ENCODE assay signal across 17 cellular contexts in the genomic region with DNA sequence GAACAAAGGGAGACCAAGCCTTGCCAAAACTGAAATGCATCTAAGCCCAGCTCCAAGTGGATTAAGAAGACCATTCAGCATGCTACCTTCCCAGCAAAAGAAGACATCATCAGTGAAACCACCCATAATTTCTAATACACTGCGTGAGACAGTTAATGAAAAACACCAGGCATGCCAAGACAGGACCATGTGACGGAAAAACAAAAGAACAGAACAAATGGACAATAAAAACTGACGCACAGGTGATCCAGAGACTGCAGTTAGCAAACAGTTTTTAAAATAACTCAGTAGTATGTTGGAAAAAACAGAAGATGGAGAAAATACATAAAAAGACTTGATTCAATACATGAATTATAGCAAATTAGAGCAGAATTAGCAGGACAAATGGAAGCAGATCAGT. TPM values are rescaled to one million over a fixed set of nuclear protein-coding genes. Genes with fewer than 3 reads are reported as not detected.
DNase-seq lines count a peak whose midpoint lies in the region; ATAC-seq, FAIRE-seq and TF ChIP-seq lines count a peak whose summit lies in the region.
"Had no signal": no experiment of that assay in that cellular context is flagged by ENCODE, and none has a peak within 500 bp of the region (broad histone marks: within the 10 kb centered on the region; RNA-seq: fewer than 3 reads in every experiment).

No MANE protein-coding gene starts in this region.

- H3K4me3 ChIP-seq in IMR-90 (ENCODE audit: insufficient read depth, low read depth, low read length) (no peak overlapping the region), A673 (ENCODE audit: low read depth, low read length, poor library complexity, severe bottlenecking) (no peak overlapping the region)

- peaks cover 49% of the 10 kb centered on the region for H3K36me3 ChIP-seq in IMR-90 (ENCODE audit: control insufficient read depth, insufficient read depth, low read length)
- peaks cover 78% of the 10 kb centered on the region for H3K36me3 ChIP-seq in A673 (ENCODE audit: insufficient read depth, low read length, poor library complexity, severe bottlenecking)

- H2AFZ ChIP-seq in IMR-90 (replicated peaks; ENCODE audit: low read length, poor library complexity), result no peak overlapping the region

- peaks cover 56% of the 10 kb centered on the region for H3K4me1 Mint-ChIP-seq in Calu3 (ENCODE audit: low read depth, unreplicated experiment)
- H3K4me1 Mint-ChIP-seq in naive thymus-derived CD8-positive, alpha-beta T cell, result peaks cover 38 to 87% (median 63%) of the 10 kb centered on the region in 4 donors

- H2AK9ac ChIP-seq in IMR-90 (replicated peaks; ENCODE audit: low read depth, low read length, poor library complexity), result no peak overlapping the region

- H3K27me3 Mint-ChIP-seq in Calu3 (ENCODE audit: unreplicated experiment), result no peaks in the 10 kb centered on the region
- H3K27me3 Mint-ChIP-seq in naive thymus-derived CD8-positive, alpha-beta T cell, result no peaks in the 10 kb centered on the region
- H3K27me3 Mint-ChIP-seq: stimulated activated naive CD8-positive, alpha-beta T cell treated with anti-CD3 and anti-CD28 coated beads, Interleukin-15, amount 100 ng/mL, for 72 hours had no signal

- DNase-seq in Calu3 (no peak), IMR-90 (no peak), dermis blood vessel endothelial cell (peak; percentile 21), HTR-8/SVneo (ENCODE audit: insufficient read length, low spot score) (no peak), A673 (ENCODE audit: low spot score) (no peak)
- DNase-seq in naive thymus-derived CD8-positive, alpha-beta T cell, result no peak
- DNase-seq in stimulated activated naive CD4-positive, alpha-beta T cell (lab: John Stamatoyannopoulos, UW), result no peak
- DNase-seq: activated CD4-positive, alpha-beta T cell treated with anti-CD3 and anti-CD28 coated beads, Interleukin-2, amount 50 U/mL, for 1 hour; activated T-cell treated with anti-CD3 and anti-CD28 coated beads, Interleukin-2, amount 50 U/mL, for 48 hours; effector CD4-positive, alpha-beta T cell; EL; NCI-H1105 treated with DMSO at 0.1 percent for 48 hours; NCI-H2107; NCI-H69; Right ventricle myocardium superior; stimulated activated naive CD8-positive, alpha-beta T cell treated with anti-CD3 and anti-CD28 coated beads, Interleukin-15, amount 100 ng/mL, for 72 hours had no signal

- no peak overlapping the region for H2BK20ac ChIP-seq in IMR-90 (ENCODE audit: low read depth, low read length)

- dilution Hi-C loops in IMR-90 (cut with HindIII; ENCODE audit: low sequenced_read_pairs, unreplicated experiment), result no loop called here

- 0 out of 2 replicates have a peak overlapping the region, but pooled peaks have one; percentile 3 for H3K23ac ChIP-seq in IMR-90 (ENCODE audit: low read depth, low read length)

- no peak overlapping the region for H3K4me3 Mint-ChIP-seq in Calu3 (ENCODE audit: low read depth, unreplicated experiment)
- no peak overlapping the region for H3K4me3 Mint-ChIP-seq in naive thymus-derived CD8-positive, alpha-beta T cell
- H3K4me3 Mint-ChIP-seq: stimulated activated naive CD8-positive, alpha-beta T cell treated with anti-CD3 and anti-CD28 coated beads, Interleukin-15, amount 100 ng/mL, for 72 hours had no signal

- CTCF ChIA-PET in Calu3 (lab: Charles Lee), result no interaction called here
- CTCF ChIA-PET in IMR-90 (lab: Yijun Ruan, JAX), result no interaction called here
- CTCF ChIA-PET in A673 (lab: Charles Lee), result no interaction called here

- no peak overlapping the region for H2BK15ac ChIP-seq in IMR-90 (ENCODE audit: low read depth, low read length)

- no peak overlapping the region for H4K5ac ChIP-seq in IMR-90 (ENCODE audit: low read depth, low read length)

- TF ChIP-seq CTCF in Calu3 (IDR thresholded peaks at IDR 0.05; ENCODE audit: unreplicated experiment), result no peak
- TF ChIP-seq CTCF in IMR-90 (conservative IDR thresholded peaks at IDR 0.05; ENCODE audit: low read depth, low read length), result no peak
- TF ChIP-seq CTCF in A673 (conservative IDR thresholded peaks at IDR 0.05; ENCODE audit: low read depth, low read length), result no peak

- H3K56ac ChIP-seq in IMR-90 (ENCODE audit: extremely low read depth, insufficient read depth, low read length), result no peak overlapping the region

- no peak overlapping the region for H3K18ac ChIP-seq in IMR-90 (ENCODE audit: low read depth, low read length)

- H3K79me1 ChIP-seq in IMR-90 (ENCODE audit: low read depth in 1 of 2, low read length in 2 of 2), result peaks cover 34 to 71% of the 10 kb centered on the region in 2 experiments

- H3K9me3 ChIP-seq in IMR-90 (ENCODE audit: control insufficient read depth, insufficient read depth, low read length) (no peaks in the 10 kb centered on the region), A673 (ENCODE audit: low read depth, low read length, poor library complexity, severe bottlenecking) (no peaks in the 10 kb centered on the region)

- peaks cover 55% of the 10 kb centered on the region for H4K20me1 ChIP-seq in IMR-90 (ENCODE audit: insufficient read depth, low read length)

- TF ChIP-seq RAD21 in IMR-90 (IDR thresholded peaks at IDR 0.05; ENCODE audit: low read length), result no peak

- H2BK5ac ChIP-seq in IMR-90 (ENCODE audit: low read depth, low read length, poor library complexity, severe bottlenecking), result no peak overlapping the region

- intact Hi-C loops in Calu3 (cut with micrococcal nuclease; ENCODE audit: unreplicated experiment), result no loop called here
- intact Hi-C loops in IMR-90 (cut with micrococcal nuclease), result no loop called here
- intact Hi-C loops in A673 (cut with micrococcal nuclease; ENCODE audit: unreplicated experiment), result no loop called here

- H4K8ac ChIP-seq in IMR-90 (ENCODE audit: low read depth in 2 of 2, low read length in 2 of 2), result no peak overlapping the region

- no peak overlapping the region for H3K9ac ChIP-seq in IMR-90 (ENCODE audit: low read depth, low read length)

- no peaks in the 10 kb centered on the region for H3K9me3 Mint-ChIP-seq in Calu3 (ENCODE audit: low read depth, unreplicated experiment)
- H3K9me3 Mint-ChIP-seq in naive thymus-derived CD8-positive, alpha-beta T cell, result no peaks in the 10 kb centered on the region
- H3K9me3 Mint-ChIP-seq: stimulated activated naive CD8-positive, alpha-beta T cell treated with anti-CD3 and anti-CD28 coated beads, Interleukin-15, amount 100 ng/mL, for 72 hours had no signal

- no peaks in the 10 kb centered on the region for H3K27me3 ChIP-seq in IMR-90 (ENCODE audit: control insufficient read depth, insufficient read depth, low read length)
- H3K27me3 ChIP-seq in A673 (replicated peaks; ENCODE audit: insufficient read depth, low read depth, low read length, poor library complexity), result no peaks in the 10 kb centered on the region

- TF ChIP-seq POLR2A in IMR-90 (IDR thresholded peaks at IDR 0.05; ENCODE audit: low read depth, low read length), result no peak

- H3K9me1 ChIP-seq in IMR-90 (ENCODE audit: insufficient read depth, low read length), result peaks cover 18% of the 10 kb centered on the region

- H3K4me1 ChIP-seq in IMR-90 (ENCODE audit: control insufficient read depth, insufficient read depth, low read length) (peaks cover 3% of the 10 kb centered on the region; the same call in 1 of the 2 replicates), A673 (ENCODE audit: insufficient read depth, low read length, poor library complexity, severe bottlenecking) (no peaks in the 10 kb centered on the region)

- POLR2A ChIA-PET in IMR-90 (lab: Charles Lee; ENCODE audit: unreplicated experiment) (no interaction called here), A673 (lab: Charles Lee; ENCODE audit: low non-redundant PET) (no interaction called here)
- POLR2A ChIA-PET in naive thymus-derived CD8-positive, alpha-beta T cell (lab: Charles Lee), result no interaction called here

- H3K27ac ChIP-seq in IMR-90 (ENCODE audit: insufficient read depth, low read length) (no peak overlapping the region), A673 (ENCODE audit: low read depth, low read length, poor library complexity, severe bottlenecking) (no peak overlapping the region)

- H3K4me2 ChIP-seq in IMR-90 (ENCODE audit: low read depth, low read length), result no peak overlapping the region

- H4K91ac ChIP-seq in IMR-90 (ENCODE audit: insufficient read depth, low read depth, low read length), result no peak overlapping the region

- H2AK5ac ChIP-seq in IMR-90 (ENCODE audit: low read depth, low read length), result no peak overlapping the region

- in situ Hi-C loops in IMR-90 (cut with MboI; ENCODE audit: low sequenced_read_pairs), result no loop called here

- no peak overlapping the region for H2BK120ac ChIP-seq in IMR-90 (ENCODE audit: low read depth, low read length)

- H3K14ac ChIP-seq in IMR-90 (replicated peaks; ENCODE audit: low read depth, low read length), result no peak overlapping the region

- peaks cover 69% of the 10 kb centered on the region for H3K36me3 Mint-ChIP-seq in Calu3 (ENCODE audit: insufficient read depth, unreplicated experiment)
- peaks cover 0 to 95% (median 27%) of the 10 kb centered on the region in 3 donors for H3K36me3 Mint-ChIP-seq in naive thymus-derived CD8-positive, alpha-beta T cell

- H3K27ac Mint-ChIP-seq in Calu3 (ENCODE audit: unreplicated experiment), result peak overlapping the region; percentile 15
- H3K27ac Mint-ChIP-seq in naive thymus-derived CD8-positive, alpha-beta T cell, result peak overlapping the region in 6 of 10 donors; percentile 3 to 87 (median 24)

- WGBS in IMR-90 (ENCODE audit: extremely low coverage in 2 of 2, insufficient read length in 1 of 2), 2 experiments, result no CpG with 5 or more reads among the region's 3 CpGs

- no peak overlapping the region for H3K4ac ChIP-seq in IMR-90 (ENCODE audit: low read depth, low read length)

- BruUV-seq in Calu3 (replicated peaks; lab: Mats Ljungman, UMichigan) (no TSS peak), IMR-90 (replicated peaks; lab: Mats Ljungman, UMichigan) (no TSS peak), A673 (replicated peaks; lab: Mats Ljungman, UMichigan) (no TSS peak)

- FAIRE-seq in HTR-8/SVneo (lab: Jason Lieb, UNC), result no peak

- ATAC-seq in IMR-90 (ENCODE audit: low read depth) (no peak), HG03196 (IDR thresholded peaks at IDR 0.05; ENCODE audit: unreplicated experiment) (no peak)
- no peak for ATAC-seq in naive thymus-derived CD8-positive, alpha-beta T cell
- ATAC-seq: stimulated activated naive CD8-positive, alpha-beta T cell treated with anti-CD3 and anti-CD28 coated beads, Interleukin-15, amount 100 ng/mL, for 72 hours had no signal

RNA-seq across cellular contexts. Expression of a gene that starts 15.3 kb away (rescaled TPM):
- 89.7 and 111 TPM in 2 replicates for total RNA-seq in Calu3 (2022)
- total RNA-seq in IMR-90 (2012; rRNA removed), result 76.4 and 86.7 TPM in 2 replicates
- 106 and 121 TPM in 2 replicates for polyA plus RNA-seq in IMR-90 (2012; rRNA removed)
- polyA plus RNA-seq in IMR-90 (2012; cell fraction: cytosol; rRNA removed), result 49.5 and 136 TPM in 2 replicates
- 70.7 and 119 TPM in 2 replicates for polyA plus RNA-seq in IMR-90 (2012; cell fraction: nucleus; rRNA removed; ENCODE audit: low replicate concordance)
- total RNA-seq in dermis blood vessel endothelial cell, result 98.2 and 100 TPM in 2 replicates
- total RNA-seq in naive thymus-derived CD8-positive, alpha-beta T cell, result 10 to 100 TPM; 82.0 to 89.1 TPM
- polyA plus RNA-seq in naive thymus-derived CD8-positive, alpha-beta T cell, result 10 to 100 TPM; 29.9 to 43.8 (median 35.8) TPM
- total RNA-seq in A673 (2021), result 143 and 149 TPM in 2 replicates

RNA-seq across cellular contexts. Expression of a gene that starts 27.2 kb away (rescaled TPM):
- total RNA-seq in Calu3 (2022) (112 and 113 TPM in 2 replicates), IMR-90 (2012; rRNA removed) (82.1 and 118 TPM in 2 replicates), dermis blood vessel endothelial cell (146 and 158 TPM in 2 replicates), A673 (2021) (61.0 and 63.8 TPM in 2 replicates)
- polyA plus RNA-seq in IMR-90 (2012; rRNA removed), result 57.6 and 62.9 TPM in 2 replicates
- polyA plus RNA-seq in IMR-90 (2012; cell fraction: cytosol; rRNA removed), result 27.2 and 28.3 TPM in 2 replicates
- 12.8 and 29.2 TPM in 2 replicates for polyA plus RNA-seq in IMR-90 (2012; cell fraction: nucleus; rRNA removed; ENCODE audit: low replicate concordance)
- total RNA-seq in naive thymus-derived CD8-positive, alpha-beta T cell, result 10 to 100 TPM; 44.2 to 48.6 TPM
- polyA plus RNA-seq in naive thymus-derived CD8-positive, alpha-beta T cell, result 10 to 100 TPM; 63.0 to 70.7 (median 65.7) TPM
